ENCODE assay signal across 1 cellular context in the genomic region with DNA sequence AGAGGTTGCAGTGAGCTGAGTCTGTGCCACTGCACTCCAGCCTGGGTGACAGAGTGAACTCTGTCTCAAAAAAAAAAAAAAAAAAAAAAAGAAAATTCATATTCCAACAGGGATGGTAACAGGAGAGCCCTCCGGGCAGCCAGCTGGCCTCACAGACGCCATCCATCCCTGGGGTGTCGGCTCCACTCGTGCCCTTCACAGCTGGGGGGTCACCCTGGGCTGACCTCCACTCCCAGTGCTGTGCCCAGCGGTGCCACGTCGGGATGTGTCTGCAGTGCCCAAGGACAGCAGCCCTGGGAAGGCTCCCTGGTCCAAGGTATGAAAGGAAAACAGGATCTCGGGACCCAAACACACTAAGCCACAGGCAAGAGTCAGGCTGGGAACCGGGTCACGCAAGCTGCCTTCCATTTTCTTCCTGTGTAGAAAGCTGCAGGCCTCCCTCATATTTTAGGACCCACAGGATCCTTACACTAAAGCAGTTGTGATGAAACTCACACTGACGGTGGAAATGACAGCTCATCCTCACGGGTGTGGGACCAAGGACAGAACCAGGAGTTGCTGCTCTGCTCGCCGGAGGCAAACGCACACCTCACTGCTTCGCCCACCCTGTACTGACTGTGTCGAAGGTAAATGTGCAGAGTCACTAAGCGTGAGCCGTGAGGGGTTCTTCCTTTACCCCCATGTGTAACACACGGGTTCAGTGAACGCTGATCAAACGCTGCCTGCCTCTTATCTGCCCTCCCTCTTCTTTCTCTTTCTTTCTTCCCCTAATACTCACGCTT.
TF ChIP-seq lines count a peak whose summit lies in the region.

No MANE protein-coding gene starts in this region.

TF ChIP-seq in HepG2, 621 proteins besides CTCF, POLR2A, EP300 and RAD21 (continued from another document):
- TF ChIP-seq, protein P1, sequence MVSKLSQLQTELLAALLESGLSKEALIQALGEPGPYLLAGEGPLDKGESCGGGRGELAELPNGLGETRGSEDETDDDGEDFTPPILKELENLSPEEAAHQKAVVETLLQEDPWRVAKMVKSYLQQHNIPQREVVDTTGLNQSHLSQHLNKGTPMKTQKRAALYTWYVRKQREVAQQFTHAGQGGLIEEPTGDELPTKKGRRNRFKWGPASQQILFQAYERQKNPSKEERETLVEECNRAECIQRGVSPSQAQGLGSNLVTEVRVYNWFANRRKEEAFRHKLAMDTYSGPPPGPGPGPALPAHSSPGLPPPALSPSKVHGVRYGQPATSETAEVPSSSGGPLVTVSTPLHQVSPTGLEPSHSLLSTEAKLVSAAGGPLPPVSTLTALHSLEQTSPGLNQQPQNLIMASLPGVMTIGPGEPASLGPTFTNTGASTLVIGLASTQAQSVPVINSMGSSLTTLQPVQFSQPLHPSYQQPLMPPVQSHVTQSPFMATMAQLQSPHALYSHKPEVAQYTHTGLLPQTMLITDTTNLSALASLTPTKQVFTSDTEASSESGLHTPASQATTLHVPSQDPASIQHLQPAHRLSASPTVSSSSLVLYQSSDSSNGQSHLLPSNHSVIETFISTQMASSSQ (IDR thresholded peaks at IDR 0.05; ENCODE audit: low read depth) = no peak
- TF ChIP-seq, protein P1 (CRISPR knock-in tag; IDR thresholded peaks at IDR 0.05; ENCODE audit: borderline replicate concordance) = no peak
- TF ChIP-seq GABPB1 (CRISPR knock-in tag; IDR thresholded peaks at IDR 0.05) (0 out of 2 replicates have a peak, but pooled peaks have one; percentile 29), HHEX (CRISPR knock-in tag; IDR thresholded peaks at IDR 0.05) (no peak), HDAC1 (CRISPR knock-in tag; IDR thresholded peaks at IDR 0.05) (0 out of 2 replicates have a peak, but pooled peaks have one; percentile 1), ELF4 (CRISPR knock-in tag; IDR thresholded peaks at IDR 0.05; ENCODE audit: borderline replicate concordance) (0 out of 2 replicates have a peak, but pooled peaks have one; percentile 47), ZNF337 (CRISPR knock-in tag; IDR thresholded peaks at IDR 0.05; ENCODE audit: borderline replicate concordance, low read depth) (peak; percentile 1; the same call in 1 of the 2 replicates), KAT7 (CRISPR knock-in tag; IDR thresholded peaks at IDR 0.05; ENCODE audit: borderline replicate concordance) (0 out of 2 replicates have a peak, but pooled peaks have one; percentile 9), ZNF7 (CRISPR knock-in tag; IDR thresholded peaks at IDR 0.05) (0 out of 2 replicates have a peak, but pooled peaks have one; percentile 15), AGO2 (optimal IDR thresholded peaks at IDR 0.05; ENCODE audit: low read depth, low read length) (peak; percentile 80), ZNF256 (CRISPR knock-in tag; conservative IDR thresholded peaks at IDR 0.05) (0 out of 2 replicates have a peak, but pooled peaks have one; percentile 15), TBX2 (CRISPR knock-in tag; IDR thresholded peaks at IDR 0.05; ENCODE audit: borderline replicate concordance) (0 out of 2 replicates have a peak, but pooled peaks have one; percentile 26), BRD4 (CRISPR knock-in tag; IDR thresholded peaks at IDR 0.05) (0 out of 2 replicates have a peak, but pooled peaks have one; percentile 23)
- TF ChIP-seq, protein P2, sequence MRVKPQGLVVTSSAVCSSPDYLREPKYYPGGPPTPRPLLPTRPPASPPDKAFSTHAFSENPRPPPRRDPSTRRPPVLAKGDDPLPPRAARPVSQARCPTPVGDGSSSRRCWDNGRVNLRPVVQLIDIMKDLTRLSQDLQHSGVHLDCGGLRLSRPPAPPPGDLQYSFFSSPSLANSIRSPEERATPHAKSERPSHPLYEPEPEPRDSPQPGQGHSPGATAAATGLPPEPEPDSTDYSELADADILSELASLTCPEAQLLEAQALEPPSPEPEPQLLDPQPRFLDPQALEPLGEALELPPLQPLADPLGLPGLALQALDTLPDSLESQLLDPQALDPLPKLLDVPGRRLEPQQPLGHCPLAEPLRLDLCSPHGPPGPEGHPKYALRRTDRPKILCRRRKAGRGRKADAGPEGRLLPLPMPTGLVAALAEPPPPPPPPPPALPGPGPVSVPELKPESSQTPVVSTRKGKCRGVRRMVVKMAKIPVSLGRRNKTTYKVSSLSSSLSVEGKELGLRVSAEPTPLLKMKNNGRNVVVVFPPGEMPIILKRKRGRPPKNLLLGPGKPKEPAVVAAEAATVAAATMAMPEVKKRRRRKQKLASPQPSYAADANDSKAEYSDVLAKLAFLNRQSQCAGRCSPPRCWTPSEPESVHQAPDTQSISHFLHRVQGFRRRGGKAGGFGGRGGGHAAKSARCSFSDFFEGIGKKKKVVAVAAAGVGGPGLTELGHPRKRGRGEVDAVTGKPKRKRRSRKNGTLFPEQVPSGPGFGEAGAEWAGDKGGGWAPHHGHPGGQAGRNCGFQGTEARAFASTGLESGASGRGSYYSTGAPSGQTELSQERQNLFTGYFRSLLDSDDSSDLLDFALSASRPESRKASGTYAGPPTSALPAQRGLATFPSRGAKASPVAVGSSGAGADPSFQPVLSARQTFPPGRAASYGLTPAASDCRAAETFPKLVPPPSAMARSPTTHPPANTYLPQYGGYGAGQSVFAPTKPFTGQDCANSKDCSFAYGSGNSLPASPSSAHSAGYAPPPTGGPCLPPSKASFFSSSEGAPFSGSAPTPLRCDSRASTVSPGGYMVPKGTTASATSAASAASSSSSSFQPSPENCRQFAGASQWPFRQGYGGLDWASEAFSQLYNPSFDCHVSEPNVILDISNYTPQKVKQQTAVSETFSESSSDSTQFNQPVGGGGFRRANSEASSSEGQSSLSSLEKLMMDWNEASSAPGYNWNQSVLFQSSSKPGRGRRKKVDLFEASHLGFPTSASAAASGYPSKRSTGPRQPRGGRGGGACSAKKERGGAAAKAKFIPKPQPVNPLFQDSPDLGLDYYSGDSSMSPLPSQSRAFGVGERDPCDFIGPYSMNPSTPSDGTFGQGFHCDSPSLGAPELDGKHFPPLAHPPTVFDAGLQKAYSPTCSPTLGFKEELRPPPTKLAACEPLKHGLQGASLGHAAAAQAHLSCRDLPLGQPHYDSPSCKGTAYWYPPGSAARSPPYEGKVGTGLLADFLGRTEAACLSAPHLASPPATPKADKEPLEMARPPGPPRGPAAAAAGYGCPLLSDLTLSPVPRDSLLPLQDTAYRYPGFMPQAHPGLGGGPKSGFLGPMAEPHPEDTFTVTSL (CRISPR knock-in tag; IDR thresholded peaks at IDR 0.05; ENCODE audit: borderline replicate concordance) = peak; percentile 13; the same call in 1 of the 2 replicates
- TF ChIP-seq, protein P3, sequence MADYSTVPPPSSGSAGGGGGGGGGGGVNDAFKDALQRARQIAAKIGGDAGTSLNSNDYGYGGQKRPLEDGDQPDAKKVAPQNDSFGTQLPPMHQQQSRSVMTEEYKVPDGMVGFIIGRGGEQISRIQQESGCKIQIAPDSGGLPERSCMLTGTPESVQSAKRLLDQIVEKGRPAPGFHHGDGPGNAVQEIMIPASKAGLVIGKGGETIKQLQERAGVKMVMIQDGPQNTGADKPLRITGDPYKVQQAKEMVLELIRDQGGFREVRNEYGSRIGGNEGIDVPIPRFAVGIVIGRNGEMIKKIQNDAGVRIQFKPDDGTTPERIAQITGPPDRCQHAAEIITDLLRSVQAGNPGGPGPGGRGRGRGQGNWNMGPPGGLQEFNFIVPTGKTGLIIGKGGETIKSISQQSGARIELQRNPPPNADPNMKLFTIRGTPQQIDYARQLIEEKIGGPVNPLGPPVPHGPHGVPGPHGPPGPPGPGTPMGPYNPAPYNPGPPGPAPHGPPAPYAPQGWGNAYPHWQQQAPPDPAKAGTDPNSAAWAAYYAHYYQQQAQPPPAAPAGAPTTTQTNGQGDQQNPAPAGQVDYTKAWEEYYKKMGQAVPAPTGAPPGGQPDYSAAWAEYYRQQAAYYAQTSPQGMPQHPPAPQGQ (CRISPR knock-in tag; IDR thresholded peaks at IDR 0.05; ENCODE audit: borderline replicate concordance) = peak; percentile 68; the same call in 1 of the 2 replicates
